9 cellular contexts compared by ENCODE assay signal in the genomic region with DNA sequence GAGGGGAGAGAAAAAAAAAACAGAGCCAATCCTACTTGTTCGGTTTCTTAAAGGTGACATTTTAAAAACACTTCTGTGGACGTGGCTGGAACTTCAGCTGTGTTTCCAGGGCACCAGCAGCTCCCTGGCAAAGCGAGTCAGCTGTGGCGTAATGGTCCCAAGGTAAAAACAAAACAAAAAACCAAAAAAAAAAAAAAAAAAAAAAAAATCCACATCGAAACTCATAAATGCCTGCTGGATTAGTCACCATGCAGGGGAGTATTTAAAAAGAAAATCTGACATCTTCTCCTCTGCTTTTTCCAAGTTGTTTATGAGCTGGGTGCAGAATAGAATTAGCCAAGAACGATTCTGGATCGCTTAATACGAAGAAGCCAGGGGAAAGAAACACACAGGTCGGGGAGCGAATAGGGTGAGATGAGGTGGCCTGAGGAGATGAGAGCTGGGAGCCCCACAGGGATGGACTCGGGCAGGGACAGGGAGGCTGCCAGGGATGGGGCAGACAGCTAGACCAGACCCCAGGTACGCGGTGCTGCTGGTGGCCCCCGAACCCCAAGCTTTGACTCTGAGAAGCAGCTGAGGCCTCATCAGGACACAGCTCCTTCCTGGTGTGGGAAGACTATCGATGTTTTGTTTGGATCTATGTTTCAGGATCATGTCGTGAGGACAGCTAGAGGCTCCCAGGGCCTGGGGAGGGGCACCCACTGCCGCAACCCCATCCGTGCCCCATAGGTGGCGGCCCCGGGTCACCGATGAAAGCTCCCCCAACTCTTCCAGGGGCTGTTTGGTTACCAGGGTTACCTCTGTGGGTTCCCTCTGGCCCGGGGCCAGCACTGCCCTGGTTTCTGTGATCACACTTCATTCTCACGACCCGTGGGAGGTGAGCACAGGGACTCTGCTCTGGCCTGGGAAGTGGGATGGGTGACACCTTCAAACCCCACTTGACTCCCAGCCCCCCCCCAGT. TPM values are rescaled to one million over a fixed set of nuclear protein-coding genes. Genes with fewer than 3 reads are reported as not detected.
DNase-seq lines count a peak whose midpoint lies in the region; ATAC-seq and TF ChIP-seq lines count a peak whose summit lies in the region.
"Had no signal": no experiment of that assay in that cellular context is flagged by ENCODE, and none has a peak within 500 bp of the region (broad histone marks: within the 10 kb centered on the region; RNA-seq: fewer than 3 reads in every experiment).

No MANE protein-coding gene starts in this region.

- WGBS in urinary bladder, result 26% methylated on average over 24 of the region's 24 CpGs

- DNase-seq in NCI-H1417 (lab: John Stamatoyannopoulos, UW), result peak in 2 of 3 experiments; percentile 28 to 50
- DNase-seq in NCI-H1417 treated with DMSO at 0.1 percent for 48 hours (lab: John Stamatoyannopoulos, UW), result no peak
- peak; percentile 6 for DNase-seq in NCI-H1694 (lab: John Stamatoyannopoulos, UW)
- DNase-seq in activated CD8-positive, alpha-beta memory T cell treated with anti-CD3 and anti-CD28 coated beads, Interleukin-2, amount 10 ng/mL, durations not matched to agents 7 days and 5 days, result peak; percentile 75
- DNase-seq in endothelial cell (ENCODE audit: low spot score), result peak; percentile 79
- DNase-seq in neural progenitor cell (ENCODE audit: low spot score), result peak; percentile 75

- peaks cover 9% of the 10 kb centered on the region for H3K4me1 Mint-ChIP-seq in activated CD8-positive, alpha-beta memory T cell treated with anti-CD3 and anti-CD28 coated beads, Interleukin-2, amount 10 ng/mL, durations not matched to agents 7 days and 5 days
- peaks cover 4% of the 10 kb centered on the region for H3K4me1 Mint-ChIP-seq in endothelial cell (ENCODE audit: unreplicated experiment)
- H3K4me1 Mint-ChIP-seq in neural progenitor cell, result peaks cover 18% of the 10 kb centered on the region

- peaks cover 3% of the 10 kb centered on the region for H3K36me3 Mint-ChIP-seq in activated CD8-positive, alpha-beta memory T cell treated with anti-CD3 and anti-CD28 coated beads, Interleukin-2, amount 10 ng/mL, durations not matched to agents 7 days and 5 days
- peaks cover 4% of the 10 kb centered on the region for H3K36me3 Mint-ChIP-seq in endothelial cell (ENCODE audit: low read depth, unreplicated experiment)
- peaks cover 7% of the 10 kb centered on the region for H3K36me3 Mint-ChIP-seq in neural progenitor cell

- peak overlapping the region; percentile 39 for H3K27ac Mint-ChIP-seq in activated CD8-positive, alpha-beta memory T cell treated with anti-CD3 and anti-CD28 coated beads, Interleukin-2, amount 10 ng/mL, durations not matched to agents 7 days and 5 days
- peak overlapping the region; percentile 48 for H3K27ac Mint-ChIP-seq in endothelial cell (ENCODE audit: unreplicated experiment)
- H3K27ac Mint-ChIP-seq in neural progenitor cell, result peak overlapping the region; percentile 81

- H3K9me3 Mint-ChIP-seq in activated CD8-positive, alpha-beta memory T cell treated with anti-CD3 and anti-CD28 coated beads, Interleukin-2, amount 10 ng/mL, durations not matched to agents 7 days and 5 days (ENCODE audit: low read depth), result no peaks in the 10 kb centered on the region
- H3K9me3 Mint-ChIP-seq in endothelial cell (ENCODE audit: unreplicated experiment) (no peaks in the 10 kb centered on the region), neural progenitor cell (no peaks in the 10 kb centered on the region)

- H3K4me1 ChIP-seq in neural progenitor cell (no peaks in the 10 kb centered on the region), urinary bladder (ENCODE audit: insufficient read depth) (no peaks in the 10 kb centered on the region)

- peaks cover 37% of the 10 kb centered on the region for H3F3A ChIP-seq in neural progenitor cell (ENCODE audit: low read depth)

- H2AFZ ChIP-seq in neural progenitor cell (replicated peaks), result no peak overlapping the region

- H4K20me1 ChIP-seq in neural progenitor cell (ENCODE audit: low read depth), result peaks cover 33% of the 10 kb centered on the region

- ATAC-seq in activated CD8-positive, alpha-beta memory T cell treated with anti-CD3 and anti-CD28 coated beads, Interleukin-2, amount 10 ng/mL, durations not matched to agents 7 days and 5 days, result peak; percentile 38
- ATAC-seq in HG03097 (IDR thresholded peaks at IDR 0.05; ENCODE audit: low FRiP score, unreplicated experiment), result no peak

- no peak overlapping the region for H3K4me3 Mint-ChIP-seq in activated CD8-positive, alpha-beta memory T cell treated with anti-CD3 and anti-CD28 coated beads, Interleukin-2, amount 10 ng/mL, durations not matched to agents 7 days and 5 days
- H3K4me3 Mint-ChIP-seq in endothelial cell (ENCODE audit: unreplicated experiment) (peak overlapping the region; percentile 84), neural progenitor cell (peak overlapping the region; percentile 80)

- CTCF ChIA-PET in activated CD8-positive, alpha-beta memory T cell treated with anti-CD3 and anti-CD28 coated beads, Interleukin-2, amount 10 ng/mL, durations not matched to agents 7 days and 5 days (lab: Charles Lee), result interaction anchor here (0.6 to 3.7 kb wide), 10 partner anchors 9 to 123 kb away, joined by 3 to 40 read pairs (median 6); partner anchors contain the start of genes CCL25, MAP2K7, SNAPC2 and TIMM44

- no peaks in the 10 kb centered on the region for H3K27me3 Mint-ChIP-seq in activated CD8-positive, alpha-beta memory T cell treated with anti-CD3 and anti-CD28 coated beads, Interleukin-2, amount 10 ng/mL, durations not matched to agents 7 days and 5 days
- H3K27me3 Mint-ChIP-seq in endothelial cell (ENCODE audit: unreplicated experiment) (peaks cover 13% of the 10 kb centered on the region), neural progenitor cell (ENCODE audit: insufficient read depth, low read depth) (peaks cover 12% of the 10 kb centered on the region)

- H3K9ac ChIP-seq in neural progenitor cell, result no peak overlapping the region

- H3K4me2 ChIP-seq in neural progenitor cell, result no peak overlapping the region

- H3K36me3 ChIP-seq in neural progenitor cell, result no peaks in the 10 kb centered on the region
- H3K36me3 ChIP-seq in urinary bladder (ENCODE audit: insufficient read depth), result peaks cover 21% of the 10 kb centered on the region

- H3K79me2 ChIP-seq in neural progenitor cell (ENCODE audit: low read depth), result peaks cover 8% of the 10 kb centered on the region

- no peaks in the 10 kb centered on the region for H3K9me3 ChIP-seq in neural progenitor cell (ENCODE audit: low read depth)

- no peak overlapping the region for H3K4me3 ChIP-seq in neural progenitor cell
- no peak overlapping the region for H3K4me3 ChIP-seq in urinary bladder (ENCODE audit: low read depth, low read length)

- H3K27me3 ChIP-seq in neural progenitor cell, result no peaks in the 10 kb centered on the region

- no peak overlapping the region for H3K27ac ChIP-seq in neural progenitor cell
- H3K27ac ChIP-seq in urinary bladder (ENCODE audit: low read depth), result peak overlapping the region; percentile 86

- TF ChIP-seq CTCF in endothelial cell (IDR thresholded peaks at IDR 0.05; ENCODE audit: unreplicated experiment), result peak; percentile 60
- peak; percentile 53 for TF ChIP-seq CTCF in neural progenitor cell (IDR thresholded peaks at IDR 0.05)

RNA-seq across cellular contexts. Expression of gene CTXN1, which starts 3.1 kb away (rescaled TPM):
- total RNA-seq in activated CD8-positive, alpha-beta memory T cell treated with anti-CD3 and anti-CD28 coated beads, Interleukin-2, amount 10 ng/mL, durations not matched to agents 7 days and 5 days, result under 1 TPM in 1 of 2 experiments, not detected in 1; 0.23 TPM
- total RNA-seq in endothelial cell (ENCODE audit: unreplicated experiment) (18.3 TPM), neural progenitor cell (ENCODE audit: low replicate concordance) (3.7 and 34.3 TPM in 2 replicates), urinary bladder (0.63 TPM)
- 22.1 TPM for polyA plus RNA-seq in urinary bladder
- total RNA-seq: mononuclear cell had no signal

RNA-seq across cellular contexts. Expression of gene SNAPC2, which starts 8.9 kb away (rescaled TPM):
- 10 to 100 TPM; 18.0 to 24.0 TPM for total RNA-seq in activated CD8-positive, alpha-beta memory T cell treated with anti-CD3 and anti-CD28 coated beads, Interleukin-2, amount 10 ng/mL, durations not matched to agents 7 days and 5 days
- total RNA-seq in endothelial cell (ENCODE audit: unreplicated experiment) (13.5 TPM), neural progenitor cell (ENCODE audit: low replicate concordance) (5.7 and 20.7 TPM in 2 replicates), urinary bladder (6.8 TPM)
- 55.6 TPM for polyA plus RNA-seq in urinary bladder

RNA-seq across cellular contexts. Expression of gene TGFBR3L, which starts 14.4 kb away (rescaled TPM):
- total RNA-seq in activated CD8-positive, alpha-beta memory T cell treated with anti-CD3 and anti-CD28 coated beads, Interleukin-2, amount 10 ng/mL, durations not matched to agents 7 days and 5 days, result 1 to 10 TPM; 7.7 to 9.1 TPM
- total RNA-seq in endothelial cell (ENCODE audit: unreplicated experiment) (not detected), neural progenitor cell (ENCODE audit: low replicate concordance) (0.99 and 1.8 TPM in 2 replicates), urinary bladder (not detected)
- polyA plus RNA-seq in urinary bladder, result 2.6 TPM

RNA-seq across cellular contexts. Expression of gene TIMM44, which starts 14.4 kb away (rescaled TPM):
- 10 to 100 TPM; 63.7 to 76.4 TPM for total RNA-seq in activated CD8-positive, alpha-beta memory T cell treated with anti-CD3 and anti-CD28 coated beads, Interleukin-2, amount 10 ng/mL, durations not matched to agents 7 days and 5 days
- total RNA-seq in endothelial cell (ENCODE audit: unreplicated experiment), result 46.5 TPM
- total RNA-seq in neural progenitor cell (ENCODE audit: low replicate concordance), result 43.7 and 59.5 TPM in 2 replicates
- total RNA-seq in urinary bladder, result 31.2 TPM
- polyA plus RNA-seq in urinary bladder, result 60.2 TPM

RNA-seq across cellular contexts. Expression of gene MAP2K7, which starts 25.3 kb away (rescaled TPM):
- total RNA-seq in activated CD8-positive, alpha-beta memory T cell treated with anti-CD3 and anti-CD28 coated beads, Interleukin-2, amount 10 ng/mL, durations not matched to agents 7 days and 5 days, result 10 to 100 TPM; 38.0 to 41.6 TPM
- total RNA-seq in endothelial cell (ENCODE audit: unreplicated experiment), result 31.1 TPM
- total RNA-seq in neural progenitor cell (ENCODE audit: low replicate concordance), result 14.4 and 20.7 TPM in 2 replicates
- 9.8 TPM for total RNA-seq in urinary bladder
- polyA plus RNA-seq in urinary bladder, result 31.0 TPM
